In genomic region chr5:31194892-31195291, GRCh38 we compare ENCODE assay signal across 10 cellular contexts. TPM values are rescaled to one million over a fixed set of nuclear protein-coding genes. Genes with fewer than 3 reads are reported as not detected.
DNase-seq lines count a peak whose midpoint lies in the region; ATAC-seq and TF ChIP-seq lines count a peak whose summit lies in the region.
"Had no signal": no experiment of that assay in that cellular context is flagged by ENCODE, and none has a peak within 500 bp of the region (broad histone marks: within the 10 kb centered on the region; RNA-seq: fewer than 3 reads in every experiment).

No MANE protein-coding gene starts in this region.

- H3K4me3 Mint-ChIP-seq in Caco-2 (ENCODE audit: unreplicated experiment) = peak overlapping the region; percentile 74
- H3K4me3 Mint-ChIP-seq in progenitor cell of endocrine pancreas (ENCODE audit: low read depth) = peak overlapping the region; percentile 95
- no peak overlapping the region for H3K4me3 Mint-ChIP-seq in stimulated activated effector memory CD8-positive, alpha-beta T cell treated with anti-CD3 and anti-CD28 coated beads, Interleukin-12 subunit alpha, Interleukin-12 subunit beta, amount 100 ng/mL, for 72 hours
- peak overlapping the region in 1 of 8 donors; percentile 2 for H3K4me3 Mint-ChIP-seq in CD4-positive, alpha-beta memory T cell

- no peaks in the 10 kb centered on the region for H3K36me3 Mint-ChIP-seq in Caco-2 (ENCODE audit: insufficient read depth, unreplicated experiment)
- no peaks in the 10 kb centered on the region for H3K36me3 Mint-ChIP-seq in progenitor cell of endocrine pancreas (ENCODE audit: insufficient read depth)
- H3K36me3 Mint-ChIP-seq in stimulated activated effector memory CD8-positive, alpha-beta T cell treated with anti-CD3 and anti-CD28 coated beads, Interleukin-12 subunit alpha, Interleukin-12 subunit beta, amount 100 ng/mL, for 72 hours = no peaks in the 10 kb centered on the region
- no peaks in the 10 kb centered on the region for H3K36me3 Mint-ChIP-seq in CD4-positive, alpha-beta memory T cell

- no peaks in the 10 kb centered on the region for H3K27me3 Mint-ChIP-seq in Caco-2 (ENCODE audit: insufficient read depth, unreplicated experiment)
- no peaks in the 10 kb centered on the region for H3K27me3 Mint-ChIP-seq in progenitor cell of endocrine pancreas
- peaks cover 29 to 31% of the 10 kb centered on the region in 2 donors for H3K27me3 Mint-ChIP-seq in CD4-positive, alpha-beta memory T cell

- no TSS peak for BruUV-seq in Caco-2 (replicated peaks; lab: Mats Ljungman, UMichigan)

- ATAC-seq in stimulated activated effector memory CD8-positive, alpha-beta T cell treated with anti-CD3 and anti-CD28 coated beads, Interleukin-12 subunit alpha, Interleukin-12 subunit beta, amount 100 ng/mL, for 72 hours = no peak

- H3K4me3 ChIP-seq in Caco-2 (ENCODE audit: low read depth, low read length) = peak overlapping the region; percentile 61
- peak overlapping the region; percentile 61 for H3K4me3 ChIP-seq in SJCRH30
- no peak overlapping the region for H3K4me3 ChIP-seq in CD4-positive, alpha-beta memory T cell (ENCODE audit: low read length in 2 of 2)

- no peaks in the 10 kb centered on the region for H3K36me3 ChIP-seq in Caco-2 (ENCODE audit: control insufficient read depth, insufficient read depth, low read length)
- no peaks in the 10 kb centered on the region for H3K36me3 ChIP-seq in SJCRH30
- H3K36me3 ChIP-seq in CD4-positive, alpha-beta memory T cell (ENCODE audit: insufficient read depth, low read length) = no peaks in the 10 kb centered on the region

- H3K9me3 Mint-ChIP-seq in Caco-2 (ENCODE audit: unreplicated experiment) = no peaks in the 10 kb centered on the region
- H3K9me3 Mint-ChIP-seq in progenitor cell of endocrine pancreas (ENCODE audit: low read depth) = no peaks in the 10 kb centered on the region
- peaks cover 3% of the 10 kb centered on the region for H3K9me3 Mint-ChIP-seq in stimulated activated effector memory CD8-positive, alpha-beta T cell treated with anti-CD3 and anti-CD28 coated beads, Interleukin-12 subunit alpha, Interleukin-12 subunit beta, amount 100 ng/mL, for 72 hours
- H3K9me3 Mint-ChIP-seq in CD4-positive, alpha-beta memory T cell = peaks cover 0 to 10% (median 2%) of the 10 kb centered on the region in 8 donors

- DNase-seq in Caco-2 (no peak), SJCRH30 (no peak), glomerular visceral epithelial cell (ENCODE audit: extremely low spot score) (peak; percentile 84), progenitor cell of endocrine pancreas (ENCODE audit: low spot score, unreplicated experiment) (no peak), LoVo (ENCODE audit: low spot score) (no peak), 8988T (no peak)
- no peak for DNase-seq in stimulated activated effector memory CD8-positive, alpha-beta T cell treated with anti-CD3 and anti-CD28 coated beads, Interleukin-12 subunit alpha, Interleukin-12 subunit beta, amount 100 ng/mL, for 72 hours (ENCODE audit: low spot score in 2 of 2)
- no peak for DNase-seq in CD4-positive, alpha-beta memory T cell
- DNase-seq: activated CD4-positive, alpha-beta T cell treated with anti-CD3 and anti-CD28 coated beads, Interleukin-2, amount 50 U/mL, for 1 hour; NCI-H226 had no signal

- H3K4me1 Mint-ChIP-seq in Caco-2 (ENCODE audit: low read depth, unreplicated experiment) (peaks cover 41% of the 10 kb centered on the region), progenitor cell of endocrine pancreas (ENCODE audit: low read depth) (peaks cover 39% of the 10 kb centered on the region)
- no peaks in the 10 kb centered on the region for H3K4me1 Mint-ChIP-seq in stimulated activated effector memory CD8-positive, alpha-beta T cell treated with anti-CD3 and anti-CD28 coated beads, Interleukin-12 subunit alpha, Interleukin-12 subunit beta, amount 100 ng/mL, for 72 hours
- H3K4me1 Mint-ChIP-seq in CD4-positive, alpha-beta memory T cell = peaks cover 0 to 11% (median 6%) of the 10 kb centered on the region in 4 donors

- H3K27ac ChIP-seq in SJCRH30 = no peak overlapping the region
- H3K27ac ChIP-seq in CD4-positive, alpha-beta memory T cell (ENCODE audit: low read depth, low read length) = no peak overlapping the region

- H3K27ac Mint-ChIP-seq in Caco-2 (ENCODE audit: unreplicated experiment) (peak overlapping the region; percentile 8), progenitor cell of endocrine pancreas (peak overlapping the region; percentile 83)
- H3K27ac Mint-ChIP-seq in stimulated activated effector memory CD8-positive, alpha-beta T cell treated with anti-CD3 and anti-CD28 coated beads, Interleukin-12 subunit alpha, Interleukin-12 subunit beta, amount 100 ng/mL, for 72 hours = no peak overlapping the region
- H3K27ac Mint-ChIP-seq in CD4-positive, alpha-beta memory T cell = no peak overlapping the region

- CTCF ChIA-PET in Caco-2 (lab: Charles Lee) = interaction anchor here (1.0 kb wide), 1 partner anchor 188 kb away, joined by 3 read pairs; no protein-coding TSS in a partner anchor
- CTCF ChIA-PET in CD4-positive, alpha-beta memory T cell (lab: Charles Lee; ENCODE audit: partially characterized antibody) = no interaction called here

- POLR2A ChIA-PET in Caco-2 (lab: Charles Lee) = interaction anchor here (1.1 kb wide), 1 partner anchor 19 kb away, joined by 6 read pairs; no protein-coding TSS in a partner anchor
- POLR2A ChIA-PET in CD4-positive, alpha-beta memory T cell (lab: Charles Lee; ENCODE audit: partially characterized antibody) = no interaction called here

- intact Hi-C loops in Caco-2 (cut with micrococcal nuclease; ENCODE audit: unreplicated experiment) = loop anchor here (2.0 to 5.0 kb wide), 2 partner anchors 88 to 174 kb away; no protein-coding TSS in a partner anchor
- intact Hi-C loops in CD4-positive, alpha-beta memory T cell (cut with micrococcal nuclease) = no loop called here

- H3K4me1 ChIP-seq in Caco-2 (peaks cover 17% of the 10 kb centered on the region), SJCRH30 (0 out of 2 replicates have a peak, but pooled peaks cover 4% of the 10 kb centered on the region)
- no peaks in the 10 kb centered on the region for H3K4me1 ChIP-seq in CD4-positive, alpha-beta memory T cell (ENCODE audit: insufficient read depth, low read length)

- TF ChIP-seq CTCF in Caco-2 (IDR thresholded peaks at IDR 0.05; ENCODE audit: insufficient read depth in 1 of 2, low read depth in 1 of 2, low read length in 1 of 2, severe bottlenecking in 1 of 2, unreplicated experiment in 1 of 2) (no peak), progenitor cell of endocrine pancreas (IDR thresholded peaks at IDR 0.05; ENCODE audit: unreplicated experiment) (no peak)

- H3K9me3 ChIP-seq in Caco-2 (no peaks in the 10 kb centered on the region), SJCRH30 (replicated peaks) (no peaks in the 10 kb centered on the region)
- no peaks in the 10 kb centered on the region for H3K9me3 ChIP-seq in CD4-positive, alpha-beta memory T cell (ENCODE audit: control insufficient read depth in 1 of 2, low read length in 2 of 2)

- H3K27me3 ChIP-seq in Caco-2 (replicated peaks; ENCODE audit: control insufficient read depth, insufficient read depth, low read length) = no peaks in the 10 kb centered on the region
- H3K27me3 ChIP-seq in SJCRH30 = no peaks in the 10 kb centered on the region
- H3K27me3 ChIP-seq in CD4-positive, alpha-beta memory T cell (ENCODE audit: insufficient read depth, low read length) = peaks cover 10% of the 10 kb centered on the region

RNA-seq across cellular contexts. Expression of gene CDH6, which starts 1.4 kb away (rescaled TPM):
- total RNA-seq in Caco-2 (2022) = 16.0 and 18.0 TPM in 2 replicates
- total RNA-seq in SJCRH30 (2014; rRNA removed; shearing (Covaris generic)) = 8.3 and 8.7 TPM in 2 replicates
- 132 and 173 TPM in 2 replicates for total RNA-seq in progenitor cell of endocrine pancreas
- total RNA-seq in CD4-positive, alpha-beta memory T cell = not detected
- polyA plus RNA-seq in CD4-positive, alpha-beta memory T cell = not detected

Comparison
In these comparisons a context has a peak if more than half of its experiments do, and no peak if none do; other contexts are left out.
1. H3K4me3 ChIP-seq: peak in Caco-2 (single experiment) and SJCRH30 (single experiment); none in CD4-positive, alpha-beta memory T cell (0 of 2).
2. H3K27ac Mint-ChIP-seq: peak in Caco-2 (single experiment) and progenitor cell of endocrine pancreas (single experiment); none in stimulated activated effector memory CD8-positive, alpha-beta T cell treated with anti-CD3 and anti-CD28 coated beads, Interleukin-12 subunit alpha, Interleukin-12 subunit beta, amount 100 ng/mL, for 72 hours (single experiment) and CD4-positive, alpha-beta memory T cell (0 of 7).